18 cellular contexts compared by ENCODE assay signal in the genomic region with DNA sequence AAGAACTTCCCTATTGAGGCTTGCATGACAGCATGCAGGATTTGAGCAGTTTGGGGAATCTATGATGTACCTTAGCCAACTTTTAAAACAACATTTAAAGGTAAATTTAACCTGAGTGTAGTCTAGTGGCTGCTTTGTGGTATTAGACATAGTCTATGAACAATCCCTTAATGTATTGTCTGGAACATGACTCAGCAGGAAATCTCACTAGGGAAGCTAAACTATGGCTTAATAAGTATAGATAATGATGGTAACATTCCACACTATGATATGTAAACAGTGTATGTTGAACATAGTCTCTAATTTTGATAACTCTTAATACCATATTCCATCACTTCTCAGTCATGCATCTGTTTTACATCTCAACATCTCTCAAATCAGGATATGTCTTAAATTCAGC. TPM values are rescaled to one million over a fixed set of nuclear protein-coding genes. Genes with fewer than 3 reads are reported as not detected.
DNase-seq lines count a peak whose midpoint lies in the region; TF ChIP-seq lines count a peak whose summit lies in the region.
"Had no signal": no experiment of that assay in that cellular context is flagged by ENCODE, and none has a peak within 500 bp of the region (broad histone marks: within the 10 kb centered on the region; RNA-seq: fewer than 3 reads in every experiment).

No MANE protein-coding gene starts in this region.

- TF ChIP-seq CTCF in PC-9 (conservative IDR thresholded peaks at IDR 0.05) (no peak), cardiac fibroblast (IDR thresholded peaks at IDR 0.05; ENCODE audit: low read depth, low read length) (no peak), uterus (IDR thresholded peaks at IDR 0.05) (no peak)

- peak overlapping the region; percentile 35 for H3K4me2 ChIP-seq in PC-9

- H3K27ac ChIP-seq in PC-9 (peak overlapping the region; percentile 47), uterus (no peak overlapping the region)
- H3K27ac ChIP-seq: HL-60 had no signal

- H3K9me3 ChIP-seq in PC-9 (ENCODE audit: insufficient read depth, low read depth): no peaks in the 10 kb centered on the region
- no peaks in the 10 kb centered on the region for H3K9me3 ChIP-seq in uterus

- DNase-seq in ELR (ENCODE audit: low read depth) (peak; percentile 76), PC-9 (peak in 1 of 2 experiments; percentile 61), cardiac fibroblast (ENCODE audit: low read depth in 2 of 2) (peak; percentile 38 to 67), lung microvascular endothelial cell (ENCODE audit: low read depth in 2 of 2) (peak; percentile 40 to 59), uterus (no peak), NCI-H1105 (lab: John Stamatoyannopoulos, UW) (no peak), midbrain (lab: John Stamatoyannopoulos, UW) (no peak)
- DNase-seq in stimulated activated CD8-positive, alpha-beta memory T cell treated with anti-CD3 and anti-CD28 coated beads, Interleukin-4, amount 100 ng/mL, for 48 hours: no peak
- DNase-seq: activated B cell treated with CpG ODN at 0.5 μM for 24 hours; activated naive CD4-positive, alpha-beta T cell treated with anti-CD3 and anti-CD28 coated beads for 36 hours; CD4-positive, alpha-beta memory T cell; cerebellar nuclear complex; GOT3; left ventricle myocardium superior; nephron progenitor cell; right cardiac atrium; stimulated activated CD4-positive, alpha-beta T cell treated with anti-CD3 and anti-CD28 coated beads, Interleukin-4, amount 100 ng/mL, for 1 hour had no signal

- CTCF ChIA-PET in PC-9 (lab: Charles Lee): no interaction called here

- H3F3A ChIP-seq in PC-9 (ENCODE audit: insufficient read depth, low read depth): peaks cover 12% of the 10 kb centered on the region; the same call in 1 of the 2 replicates

- TF ChIP-seq POLR2A in uterus (IDR thresholded peaks at IDR 0.05): no peak

- H3K9me2 ChIP-seq in PC-9 (ENCODE audit: insufficient read depth): no peaks in the 10 kb centered on the region

- H3K4me3 ChIP-seq in PC-9 (no peak overlapping the region), cardiac fibroblast (replicated peaks in 1 of 2; ENCODE audit: low read depth in 2 of 2, low read length in 2 of 2) (no peak overlapping the region), uterus (no peak overlapping the region)

- H3K79me2 ChIP-seq in PC-9 (ENCODE audit: low read depth): 0 out of 2 replicates have a peak, but pooled peaks cover 8% of the 10 kb centered on the region

- H3K36me3 ChIP-seq in PC-9 (ENCODE audit: low read depth) (0 out of 2 replicates have a peak, but pooled peaks cover 3% of the 10 kb centered on the region), uterus (no peaks in the 10 kb centered on the region)

- no peaks in the 10 kb centered on the region for H4K20me1 ChIP-seq in PC-9 (ENCODE audit: insufficient read depth)

- peaks cover 20% of the 10 kb centered on the region for H3K4me1 ChIP-seq in PC-9 (replicated peaks; ENCODE audit: insufficient read depth)
- H3K4me1 ChIP-seq in uterus: no peaks in the 10 kb centered on the region

- POLR2A ChIA-PET in PC-9 (lab: Charles Lee; ENCODE audit: unreplicated experiment): interaction anchor here (0.6 kb wide), 2 partner anchors 209 to 606 kb away, joined by 4 to 5 read pairs; no protein-coding TSS in a partner anchor

- intact Hi-C loops in PC-9 (cut with micrococcal nuclease; ENCODE audit: unreplicated experiment) (no loop called here), uterus (cut with DNase I; ENCODE audit: low total_unique reads) (no loop called here)

- H2AFZ ChIP-seq in PC-9: no peak overlapping the region

- H3K27me3 ChIP-seq in PC-9 (ENCODE audit: insufficient read depth, low read depth) (no peaks in the 10 kb centered on the region), uterus (no peaks in the 10 kb centered on the region)

- no TSS peak for BruUV-seq in PC-9 (replicated peaks; lab: Mats Ljungman, UMichigan)

RNA-seq across cellular contexts. Expression of a gene that starts 52.1 kb away (rescaled TPM):
- total RNA-seq in PC-9 (2021): 0.26 and 0.70 TPM in 2 replicates
- not detected in 2 replicates for total RNA-seq in lung microvascular endothelial cell
- total RNA-seq in uterus: under 1 TPM in 1 of 4 donors, not detected in 3; 0.14 TPM
- total RNA-seq: activated naive CD4-positive, alpha-beta T cell treated with anti-CD3 and anti-CD28 coated beads for 36 hours; CD4-positive, alpha-beta memory T cell; left ventricle myocardium superior; right cardiac atrium had no signal

Comparison
In these comparisons a context has a peak if more than half of its experiments do, and no peak if none do; other contexts are left out.
1. DNase-seq: peak in ELR (single experiment), cardiac fibroblast (2 of 2) and lung microvascular endothelial cell (2 of 2); none in stimulated activated CD8-positive, alpha-beta memory T cell treated with anti-CD3 and anti-CD28 coated beads, Interleukin-4, amount 100 ng/mL, for 48 hours (single experiment), uterus (0 of 2), NCI-H1105 (single experiment) and midbrain (single experiment).